17 cellular contexts compared by ENCODE assay signal in the genomic region with DNA sequence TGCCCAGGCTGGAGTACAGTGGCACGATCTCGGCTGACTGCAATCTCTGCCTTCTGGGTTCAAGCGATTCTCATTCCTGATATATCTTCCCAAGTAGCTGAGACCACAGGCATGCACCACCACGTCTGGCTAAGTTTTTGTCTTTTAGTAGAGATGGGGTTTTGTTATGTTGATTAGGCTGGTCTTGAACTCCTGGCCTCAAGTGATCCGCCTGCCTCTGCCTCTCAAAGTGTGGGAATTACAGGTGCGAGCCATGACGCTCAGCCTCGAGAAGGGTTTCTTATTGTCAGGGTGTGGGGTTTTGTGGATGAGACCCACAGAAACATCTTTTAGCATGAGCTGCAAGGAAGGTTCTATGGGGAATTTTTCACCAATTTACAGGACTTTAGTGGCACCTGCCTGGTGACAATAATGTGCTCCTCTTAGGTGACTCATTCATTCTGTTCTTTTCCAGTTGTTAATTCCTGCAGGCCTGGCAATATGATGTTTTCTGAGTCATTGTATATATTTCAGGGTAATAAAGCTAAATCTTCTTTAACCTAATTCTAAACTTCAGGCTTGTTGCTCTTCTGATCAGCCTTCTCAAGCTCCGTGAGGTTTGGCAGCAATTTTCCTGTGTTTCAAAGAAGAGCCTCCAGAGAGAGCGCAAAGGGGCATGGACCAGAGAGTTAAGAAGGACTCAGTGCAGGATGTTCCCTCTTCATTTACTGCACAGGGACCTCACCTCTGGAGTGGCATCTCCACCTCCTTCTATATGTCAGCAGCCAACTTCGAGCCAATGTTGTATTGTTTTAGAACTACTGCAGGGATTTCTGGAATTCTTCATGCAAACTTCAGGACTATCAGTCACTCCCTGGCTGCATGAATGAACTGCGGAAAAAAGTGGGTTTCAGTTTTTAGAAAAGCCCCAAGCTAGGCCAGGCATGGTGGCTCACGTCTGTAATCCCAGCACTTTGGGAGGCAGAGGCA.
"Had no signal": no experiment of that assay in that cellular context is flagged by ENCODE, and none has a peak within 500 bp of the region (broad histone marks: within the 10 kb centered on the region; RNA-seq: fewer than 3 reads in every experiment).

No MANE protein-coding gene starts in this region.

- H3K4me2 ChIP-seq: hepatocyte had no signal

- H3K27me3 ChIP-seq: hepatocyte, neutrophil had no signal

- FAIRE-seq: urothelium cell line had no signal

- H3K9me3 ChIP-seq: neutrophil had no signal

- H3K4me1 Mint-ChIP-seq: activated CD4-positive, alpha-beta T cell treated with anti-CD3 and anti-CD28 coated beads for 36 hours; memory B cell; naive thymus-derived CD8-positive, alpha-beta T cell; stimulated activated effector memory CD8-positive, alpha-beta T cell treated with anti-CD3 and anti-CD28 coated beads, Interleukin-12 subunit alpha, Interleukin-12 subunit beta, amount 100 ng/mL, for 72 hours had no signal

- H3K4me1 ChIP-seq: parathyroid adenoma had no signal

- H3K27me3 Mint-ChIP-seq: activated CD4-positive, alpha-beta memory T cell treated with anti-CD3 and anti-CD28 coated beads for 36 hours; activated CD4-positive, alpha-beta T cell treated with anti-CD3 and anti-CD28 coated beads for 36 hours had no signal

- H2AFZ ChIP-seq: hepatocyte, parathyroid adenoma had no signal

- H3K9me3 Mint-ChIP-seq: activated CD4-positive, alpha-beta memory T cell treated with anti-CD3 and anti-CD28 coated beads for 36 hours; activated T-cell treated with anti-CD3 and anti-CD28 coated beads, Interleukin-2, amount 50 U/mL, for 4 hours; memory B cell; naive thymus-derived CD8-positive, alpha-beta T cell; stimulated activated effector memory CD8-positive, alpha-beta T cell treated with anti-CD3 and anti-CD28 coated beads, Interleukin-12 subunit alpha, Interleukin-12 subunit beta, amount 100 ng/mL, for 72 hours had no signal

- H3K4me3 ChIP-seq: hepatocyte had no signal

- H3K27ac Mint-ChIP-seq: activated CD4-positive, alpha-beta memory T cell treated with anti-CD3 and anti-CD28 coated beads for 36 hours; activated CD4-positive, alpha-beta T cell treated with anti-CD3 and anti-CD28 coated beads for 36 hours; memory B cell; naive thymus-derived CD8-positive, alpha-beta T cell; stimulated activated effector memory CD8-positive, alpha-beta T cell treated with anti-CD3 and anti-CD28 coated beads, Interleukin-12 subunit alpha, Interleukin-12 subunit beta, amount 100 ng/mL, for 72 hours had no signal

- H3K79me2 ChIP-seq: hepatocyte, parathyroid adenoma had no signal

- H3K27ac ChIP-seq: epithelial cell of prostate, hepatocyte, neutrophil, parathyroid adenoma, WERI-Rb-1 had no signal

- H3K9ac ChIP-seq: parathyroid adenoma had no signal

- DNase-seq: activated CD4-positive, alpha-beta memory T cell treated with anti-CD3 and anti-CD28 coated beads for 36 hours; activated CD4-positive, alpha-beta T cell treated with anti-CD3 and anti-CD28 coated beads for 36 hours; activated effector memory CD4-positive, alpha-beta T cell treated with Interleukin-2 at 50 U/mL for 16 hours; activated naive CD4-positive, alpha-beta T cell treated with anti-CD3 and anti-CD28 coated beads, Interleukin-2, amount 50 U/mL, for 16 hours; activated T-cell treated with anti-CD3 and anti-CD28 coated beads, Interleukin-2, amount 50 U/mL, for 4 hours; left ventricle myocardium superior; naive thymus-derived CD8-positive, alpha-beta T cell; stimulated activated CD4-positive, alpha-beta T cell treated with anti-CD3 and anti-CD28 coated beads, Interleukin-12 subunit alpha, Interleukin-12 subunit beta, amount 100 ng/mL, for 4 hours; stimulated activated CD4-positive, alpha-beta T cell treated with anti-CD3 and anti-CD28 coated beads, Interleukin-2, amount 100 ng/mL, for 24 hours; WERI-Rb-1 had no signal

- H3K4me3 Mint-ChIP-seq: activated CD4-positive, alpha-beta memory T cell treated with anti-CD3 and anti-CD28 coated beads for 36 hours; activated CD4-positive, alpha-beta T cell treated with anti-CD3 and anti-CD28 coated beads for 36 hours; activated T-cell treated with anti-CD3 and anti-CD28 coated beads, Interleukin-2, amount 50 U/mL, for 4 hours; memory B cell; naive thymus-derived CD8-positive, alpha-beta T cell; stimulated activated effector memory CD8-positive, alpha-beta T cell treated with anti-CD3 and anti-CD28 coated beads, Interleukin-12 subunit alpha, Interleukin-12 subunit beta, amount 100 ng/mL, for 72 hours had no signal

- H3K36me3 ChIP-seq: neutrophil, WERI-Rb-1 had no signal

- H3K36me3 Mint-ChIP-seq: activated CD4-positive, alpha-beta memory T cell treated with anti-CD3 and anti-CD28 coated beads for 36 hours; memory B cell; naive thymus-derived CD8-positive, alpha-beta T cell; stimulated activated effector memory CD8-positive, alpha-beta T cell treated with anti-CD3 and anti-CD28 coated beads, Interleukin-12 subunit alpha, Interleukin-12 subunit beta, amount 100 ng/mL, for 72 hours had no signal

- ATAC-seq: activated CD4-positive, alpha-beta T cell treated with anti-CD3 and anti-CD28 coated beads for 36 hours; activated T-cell treated with anti-CD3 and anti-CD28 coated beads, Interleukin-2, amount 50 U/mL, for 4 hours; left ventricle myocardium superior; naive thymus-derived CD8-positive, alpha-beta T cell; stimulated activated effector memory CD8-positive, alpha-beta T cell treated with anti-CD3 and anti-CD28 coated beads, Interleukin-12 subunit alpha, Interleukin-12 subunit beta, amount 100 ng/mL, for 72 hours had no signal
